16 cellular contexts compared by ENCODE assay signal in the genomic region with DNA sequence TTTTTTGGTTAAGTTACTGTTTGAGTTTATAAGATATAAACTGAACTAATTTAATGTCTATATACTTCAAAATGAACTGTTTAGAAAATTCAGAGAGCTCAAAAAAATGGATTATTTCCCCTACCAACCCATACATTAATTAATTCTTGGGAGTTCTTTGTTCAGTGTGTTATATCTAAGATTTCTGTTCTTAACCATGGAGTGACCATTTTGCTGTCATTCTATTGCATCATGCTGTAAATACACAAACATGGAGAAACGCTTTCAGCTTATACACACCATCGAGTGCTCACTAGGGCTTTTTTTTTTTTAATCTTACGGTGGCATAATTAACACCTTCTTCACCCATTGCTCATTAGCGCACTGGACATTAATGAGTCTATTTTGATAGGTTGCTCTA.
"Had no signal": no experiment of that assay in that cellular context is flagged by ENCODE, and none has a peak within 500 bp of the region (broad histone marks: within the 10 kb centered on the region; RNA-seq: fewer than 3 reads in every experiment).

No MANE protein-coding gene starts in this region.

- H3K36me3 ChIP-seq: pancreas, tibial artery, uterus had no signal

- H3K27ac ChIP-seq: esophagus squamous epithelium, gastroesophageal sphincter, hepatocyte, pancreas, tibial artery, upper lobe of left lung, uterus had no signal

- H3K9me3 ChIP-seq: esophagus squamous epithelium, gastroesophageal sphincter, pancreas, tibial artery, upper lobe of left lung, uterus had no signal

- DNase-seq: dermis blood vessel endothelial cell; esophagus squamous epithelium; foreskin fibroblast; kidney glomerular epithelial cell; naive B cell; occipital lobe; pancreas; right cardiac atrium; stimulated activated CD4-positive, alpha-beta T cell treated with anti-CD3 and anti-CD28 coated beads, Interleukin-2, amount 100 ng/mL, for 48 hours; stimulated activated naive CD8-positive, alpha-beta T cell treated with anti-CD3 and anti-CD28 coated beads, Interleukin-15, Interleukin-2, amounts not matched to agents 100 U/mL and 50 U/mL, for 24 hours; tibial artery; upper lobe of left lung; uterus had no signal

- H3K4me3 ChIP-seq: esophagus squamous epithelium, gastroesophageal sphincter, hepatocyte, pancreas, smooth muscle cell, tibial artery, upper lobe of left lung, uterus had no signal

- H3K27me3 ChIP-seq: esophagus squamous epithelium, gastroesophageal sphincter, hepatocyte, pancreas, tibial artery, upper lobe of left lung, uterus had no signal

- H3K4me1 ChIP-seq: esophagus squamous epithelium, gastroesophageal sphincter, pancreas, tibial artery, upper lobe of left lung, uterus had no signal
